In the genomic region with DNA sequence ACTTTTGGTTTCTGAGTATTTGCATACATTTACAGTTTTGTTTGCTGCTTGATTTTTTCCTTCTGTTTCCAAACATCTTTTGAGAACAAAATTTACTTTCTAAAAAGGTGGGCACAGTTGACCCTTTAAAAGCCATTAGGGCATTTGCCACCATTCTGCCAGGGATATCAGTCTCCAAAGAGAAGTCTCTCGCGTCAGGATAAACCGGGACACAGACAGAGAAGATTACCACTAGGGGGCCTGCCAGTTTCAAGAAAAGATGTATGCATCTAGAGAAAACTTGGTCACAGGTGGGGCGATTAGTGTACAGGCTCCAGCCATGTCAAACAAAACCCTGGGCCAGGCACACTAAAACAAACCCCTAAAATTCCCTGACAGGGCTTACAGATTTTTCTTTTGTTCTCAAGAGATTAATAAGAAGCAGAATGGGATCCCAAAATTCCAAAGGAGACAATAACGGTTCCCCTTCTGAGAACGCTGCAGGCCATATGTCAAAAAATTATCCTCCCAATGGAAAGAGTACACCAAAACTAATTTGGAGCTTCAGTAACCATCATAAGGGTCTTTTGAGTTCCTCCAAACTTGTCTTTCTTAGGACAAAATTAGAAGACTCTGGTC, we compare ENCODE assay signal across 8 cellular contexts. TPM values are rescaled to one million over a fixed set of nuclear protein-coding genes. Genes with fewer than 3 reads are reported as not detected.
A peak's percentile ranks its signal among the peaks of the same experiment; 100 is the strongest.
DNase-seq lines count a peak whose midpoint lies in the region; ATAC-seq and TF ChIP-seq lines count a peak whose summit lies in the region.

No MANE protein-coding gene starts in this region.

- TF ChIP-seq CTCF in endodermal cell (conservative IDR thresholded peaks at IDR 0.05) = peak; percentile 84
- peak; percentile 67 for TF ChIP-seq CTCF in neural progenitor cell (IDR thresholded peaks at IDR 0.05)
- TF ChIP-seq CTCF in omental fat pad (IDR thresholded peaks at IDR 0.05) = no peak
- TF ChIP-seq CTCF in sigmoid colon (IDR thresholded peaks at IDR 0.05) = peak in 2 of 4 experiments; percentile 18 to 33

- H3K9me3 Mint-ChIP-seq in endodermal cell (no peaks in the 10 kb centered on the region), neural progenitor cell (no peaks in the 10 kb centered on the region)

- intact Hi-C loops in sigmoid colon (cut with DNase I) = no loop called here

- ATAC-seq in HG03159 (IDR thresholded peaks at IDR 0.05; ENCODE audit: unreplicated experiment) (no peak), omental fat pad (ENCODE audit: low FRiP score) (no peak)

- H3F3A ChIP-seq in neural progenitor cell (ENCODE audit: low read depth) = no peaks in the 10 kb centered on the region

- no peak overlapping the region for H3K27ac ChIP-seq in endodermal cell (ENCODE audit: low read depth, low read length)
- no peak overlapping the region for H3K27ac ChIP-seq in neural progenitor cell
- H3K27ac ChIP-seq in sigmoid colon = no peak overlapping the region

- H3K36me3 ChIP-seq in H7 (replicated peaks; ENCODE audit: control insufficient read depth, insufficient read depth, low read length) (no peaks in the 10 kb centered on the region), endodermal cell (ENCODE audit: control insufficient read depth, insufficient read depth, low read length) (no peaks in the 10 kb centered on the region), neural progenitor cell (no peaks in the 10 kb centered on the region), sigmoid colon (no peaks in the 10 kb centered on the region)

- H3K9me3 ChIP-seq in endodermal cell (ENCODE audit: control insufficient read depth, low read length) (no peaks in the 10 kb centered on the region), neural progenitor cell (ENCODE audit: low read depth) (no peaks in the 10 kb centered on the region), sigmoid colon (no peaks in the 10 kb centered on the region)

- TF ChIP-seq POLR2A in sigmoid colon (IDR thresholded peaks at IDR 0.05) = no peak

- TF ChIP-seq EP300 in sigmoid colon (IDR thresholded peaks at IDR 0.05) = no peak

- no peak overlapping the region for H3K4me2 ChIP-seq in neural progenitor cell

- no peaks in the 10 kb centered on the region for H3K79me2 ChIP-seq in neural progenitor cell (ENCODE audit: low read depth)

- H3K9ac ChIP-seq in endodermal cell (ENCODE audit: extremely low read depth, low read length, poor library complexity, severe bottlenecking) (no peak overlapping the region), neural progenitor cell (no peak overlapping the region)

- H3K4me3 ChIP-seq in H7 (ENCODE audit: insufficient read depth, low read depth, low read length) (no peak overlapping the region), endodermal cell (ENCODE audit: low read length) (no peak overlapping the region), neural progenitor cell (no peak overlapping the region), sigmoid colon (no peak overlapping the region)

- DNase-seq in Daoy (ENCODE audit: low read depth) = peak; percentile 30
- peak; percentile 68 for DNase-seq in H7
- peak; percentile 95 for DNase-seq in NCI-H82 (lab: John Stamatoyannopoulos, UW)
- DNase-seq in endodermal cell = peak; percentile 74
- DNase-seq in neural progenitor cell (ENCODE audit: low spot score) = peak; percentile 69
- no peak for DNase-seq in omental fat pad (ENCODE audit: low spot score)
- no peak for DNase-seq in sigmoid colon

- no peak overlapping the region for H2AFZ ChIP-seq in neural progenitor cell (replicated peaks)

- no peaks in the 10 kb centered on the region for H3K4me1 Mint-ChIP-seq in endodermal cell
- no peaks in the 10 kb centered on the region for H3K4me1 Mint-ChIP-seq in neural progenitor cell

- H3K27ac Mint-ChIP-seq in endodermal cell (no peak overlapping the region), neural progenitor cell (no peak overlapping the region)

- H3K36me3 Mint-ChIP-seq in endodermal cell (ENCODE audit: low read depth) (no peaks in the 10 kb centered on the region), neural progenitor cell (no peaks in the 10 kb centered on the region)

- 50 to 52% methylated on average over 5 to 6 of the region's 6 CpGs for WGBS in endodermal cell (ENCODE audit: insufficient coverage in 1 of 2, insufficient read length in 1 of 2), 2 experiments
- 39 to 54% methylated on average over 6 of the region's 6 CpGs for WGBS in sigmoid colon, 2 donors

- H3K4me1 ChIP-seq in endodermal cell (ENCODE audit: control insufficient read depth, insufficient read depth, low read length) = no peaks in the 10 kb centered on the region
- H3K4me1 ChIP-seq in neural progenitor cell = no peaks in the 10 kb centered on the region
- H3K4me1 ChIP-seq in sigmoid colon = no peaks in the 10 kb centered on the region

- H3K27me3 ChIP-seq in H7 (ENCODE audit: control insufficient read depth, insufficient read depth, low read length) = no peaks in the 10 kb centered on the region
- H3K27me3 ChIP-seq in endodermal cell (ENCODE audit: control insufficient read depth, insufficient read depth, low read length, poor library complexity, severe bottlenecking) = no peaks in the 10 kb centered on the region
- H3K27me3 ChIP-seq in neural progenitor cell = no peaks in the 10 kb centered on the region
- H3K27me3 ChIP-seq in sigmoid colon = no peaks in the 10 kb centered on the region

- H3K4me3 Mint-ChIP-seq in endodermal cell (no peak overlapping the region), neural progenitor cell (no peak overlapping the region)

- no peaks in the 10 kb centered on the region for H3K27me3 Mint-ChIP-seq in endodermal cell (ENCODE audit: insufficient read depth)
- peaks cover 4% of the 10 kb centered on the region for H3K27me3 Mint-ChIP-seq in neural progenitor cell (ENCODE audit: insufficient read depth, low read depth)

- H4K20me1 ChIP-seq in neural progenitor cell (ENCODE audit: low read depth) = no peaks in the 10 kb centered on the region

RNA-seq across cellular contexts. Expression of a gene that starts 10.7 kb away (rescaled TPM):
- total RNA-seq in Daoy (2014; rRNA removed; shearing (Covaris generic)) = 0.63 TPM in 1 of 2 replicates, not detected in the other
- total RNA-seq in H7 (2014; rRNA removed; shearing (Covaris generic)) = 0.03 and 0.04 TPM in 2 replicates
- under 1 TPM; 0.15 to 0.35 TPM for total RNA-seq in endodermal cell
- polyA plus RNA-seq in endodermal cell (2013, experiment 1 of 2) = 0.39 TPM
- 0.17 TPM for polyA plus RNA-seq in endodermal cell (2013, experiment 2 of 2)
- 0.17 TPM in 1 of 2 replicates, not detected in the other for total RNA-seq in neural progenitor cell (ENCODE audit: low replicate concordance)
- under 1 TPM in 1 of 4 donors, not detected in 3; 0.09 TPM for total RNA-seq in omental fat pad
- total RNA-seq in sigmoid colon = under 1 TPM in 2 of 4 donors, not detected in 2; under 0.01 to 0.16 TPM
- polyA plus RNA-seq in sigmoid colon = under 1 TPM in 1 of 3 donors, not detected in 2; 0.10 TPM

Comparison
In these comparisons a context has a peak if more than half of its experiments do, and no peak if none do; other contexts are left out.
1. DNase-seq: peak in Daoy (single experiment), H7 (single experiment), NCI-H82 (single experiment), endodermal cell (single experiment) and neural progenitor cell (single experiment); none in omental fat pad (single experiment) and sigmoid colon (single experiment).
2. CTCF ChIP-seq: peak in endodermal cell (single experiment) and neural progenitor cell (single experiment); none in omental fat pad (0 of 3).